ENCODE assay signal across 8 cellular contexts in genomic region chr3:87793322-87793877, GRCh38. TPM values are rescaled to one million over a fixed set of nuclear protein-coding genes. Genes with fewer than 3 reads are reported as not detected.
DNase-seq lines count a peak whose midpoint lies in the region; ATAC-seq and TF ChIP-seq lines count a peak whose summit lies in the region.

No MANE protein-coding gene starts in this region.

- TF ChIP-seq CTCF in gastroesophageal sphincter (IDR thresholded peaks at IDR 0.05): no peak

- H3K27me3 ChIP-seq in gastroesophageal sphincter: peaks cover 38% of the 10 kb centered on the region

- peaks cover 0 to 17% (median 8%) of the 10 kb centered on the region in 3 donors for H3K4me1 ChIP-seq in gastroesophageal sphincter

- peak overlapping the region; percentile 2; the same call in 1 of the 2 replicates for H3K4me3 ChIP-seq in GM08714 (ENCODE audit: low read length)
- peak overlapping the region; percentile 15 to 46 for H3K4me3 ChIP-seq in gastroesophageal sphincter

- DNase-seq in UCSD-AML1 (lab: John Stamatoyannopoulos, UW; ENCODE audit: unreplicated experiment) (peak; percentile 38), retina (peak; percentile 66), KBM-7 (no peak), CD1c-positive myeloid dendritic cell (ENCODE audit: extremely low spot score) (no peak)

- H3K36me3 ChIP-seq in gastroesophageal sphincter: no peaks in the 10 kb centered on the region

- no peak for ATAC-seq in gastroesophageal sphincter
- ATAC-seq in GM21447 (IDR thresholded peaks at IDR 0.05; ENCODE audit: unreplicated experiment): no peak
- ATAC-seq in GM21528 (IDR thresholded peaks at IDR 0.05; ENCODE audit: low FRiP score, unreplicated experiment): no peak

- H3K27ac ChIP-seq in gastroesophageal sphincter: peak overlapping the region in 1 of 4 donors; percentile 51

- H3K9me3 ChIP-seq in gastroesophageal sphincter: no peaks in the 10 kb centered on the region

- in situ Hi-C loops in KBM-7 (cut with MboI; ENCODE audit: low pct_unique_long_range_greater_than_20kb, low sequenced_read_pairs): no loop called here

- WGBS in gastroesophageal sphincter (ENCODE audit: low coverage in 1 of 2), 2 donors: 5 to 11% methylated on average over 9 to 18 of the region's 19 CpGs

- TF ChIP-seq POLR2A in gastroesophageal sphincter (IDR thresholded peaks at IDR 0.05): no peak

- TF ChIP-seq EP300 in gastroesophageal sphincter (IDR thresholded peaks at IDR 0.05): no peak

RNA-seq across cellular contexts. Expression of gene HTR1F, which starts 0.9 kb away (rescaled TPM):
- total RNA-seq in gastroesophageal sphincter: under 1 TPM in 2 of 4 donors, not detected in 2; 0.37 to 0.39 TPM

Comparison
In these comparisons a context has a peak if more than half of its experiments do, and no peak if none do; other contexts are left out.
1. DNase-seq: peak in UCSD-AML1 (single experiment) and retina (single experiment); none in KBM-7 (single experiment) and CD1c-positive myeloid dendritic cell (single experiment).